26 cellular contexts compared by ENCODE assay signal in genomic region chr2:53695586-53695985, GRCh38.
"Had no signal": no experiment of that assay in that cellular context is flagged by ENCODE, and none has a peak within 500 bp of the region (broad histone marks: within the 10 kb centered on the region; RNA-seq: fewer than 3 reads in every experiment).

No MANE protein-coding gene starts in this region.

- H3K27ac ChIP-seq: epithelial cell of prostate, esophagus squamous epithelium, gastrocnemius medialis, heart right ventricle, left lung, lower lobe of right lung had no signal

- FAIRE-seq: endometrium, islet of Langerhans, keratinocyte had no signal

- ATAC-seq: effector memory CD8-positive, alpha-beta T cell; esophagus mucosa; gastrocnemius medialis; heart right ventricle; left cardiac atrium; left lung; left ventricle myocardium superior; lower lobe of right lung; mucosa of descending colon; naive thymus-derived CD8-positive, alpha-beta T cell had no signal

- H3K9me3 ChIP-seq: esophagus squamous epithelium, gastrocnemius medialis, heart right ventricle, left lung, lower lobe of right lung, mucosa of descending colon had no signal

- H3K4me3 ChIP-seq: esophagus squamous epithelium, gastrocnemius medialis, heart right ventricle, left lung, lower lobe of right lung, mucosa of descending colon had no signal

- DNase-seq: cortex of kidney; effector CD8-positive, alpha-beta T cell; effector memory CD8-positive, alpha-beta T cell; endodermal cell; erythroblast; esophagus squamous epithelium; foreskin fibroblast; foreskin melanocyte; gastrocnemius medialis; glutamatergic neuron; head of caudate nucleus; heart right ventricle; hippocampal formation; left cardiac atrium; left lung; left ventricle myocardium superior; lower lobe of right lung; mesenchymal stem cell; mucosa of descending colon; naive B cell; naive thymus-derived CD8-positive, alpha-beta T cell had no signal

- H3K4me1 ChIP-seq: esophagus squamous epithelium, gastrocnemius medialis, heart right ventricle, left lung, lower lobe of right lung had no signal
